Comparison of ENCODE assay signal across 25 cellular contexts in genomic region chr4:110190249-110190648, GRCh38.
"Had no signal": no experiment of that assay in that cellular context is flagged by ENCODE, and none has a peak within 500 bp of the region (broad histone marks: within the 10 kb centered on the region; RNA-seq: fewer than 3 reads in every experiment).

No MANE protein-coding gene starts in this region.

- FAIRE-seq: astrocyte, islet of Langerhans had no signal

- H3K4me1 ChIP-seq: thyroid gland had no signal

- H3K9me3 ChIP-seq: gastroesophageal sphincter, ovary, prostate gland, thyroid gland, upper lobe of right lung had no signal

- DNase-seq: activated CD4-positive, alpha-beta memory T cell treated with anti-CD3 and anti-CD28 coated beads, Interleukin-2, amount 10 ng/mL, durations not matched to agents 7 days and 5 days; activated CD4-positive, alpha-beta T cell treated with anti-CD3 and anti-CD28 coated beads for 4 hours; activated CD4-positive, CD25-positive, alpha-beta regulatory T cell; activated CD8-positive, alpha-beta memory T cell treated with anti-CD3 and anti-CD28 coated beads, Interleukin-2, amount 10 ng/mL, durations not matched to agents 7 days and 5 days; activated gamma-delta T cell treated with Interleukin-2 at 50 U/mL for 16 hours; cerebellar nuclear complex; head of caudate nucleus; hypothalamus; left cardiac atrium; ovary; stimulated activated CD4-positive, alpha-beta T cell treated with anti-CD3 and anti-CD28 coated beads, Interleukin-12 subunit alpha, Interleukin-12 subunit beta, amount 100 ng/mL, for 4 hours; stimulated activated CD4-positive, alpha-beta T cell treated with anti-CD3 and anti-CD28 coated beads, Interleukin-4, amount 100 ng/mL, for 4 hours; stimulated activated naive CD8-positive, alpha-beta T cell treated with anti-CD3 and anti-CD28 coated beads, Interleukin-15, Interleukin-2, amounts not matched to agents 100 U/mL and 50 U/mL, for 24 hours; substantia nigra; SW 1271; T-helper 17 cell; thyroid gland; upper lobe of right lung had no signal

- ATAC-seq: activated CD8-positive, alpha-beta memory T cell treated with anti-CD3 and anti-CD28 coated beads, Interleukin-2, amount 10 ng/mL, durations not matched to agents 7 days and 5 days; gastroesophageal sphincter; left cardiac atrium; natural killer cell treated with Interleukin-12 subunit alpha and Interleukin-12 subunit beta and Interleukin-15 and Interleukin-18, amount 100 ng/mL, for 72 hours; stimulated activated naive CD8-positive, alpha-beta T cell treated with anti-CD3 and anti-CD28 coated beads, Interleukin-15, Interleukin-2, amounts not matched to agents 100 U/mL and 50 U/mL, for 24 hours; T-helper 17 cell; upper lobe of right lung had no signal

- H3K4me3 ChIP-seq: coronary artery, gastroesophageal sphincter, ovary, prostate gland, thyroid gland, upper lobe of right lung had no signal

- H3K27ac ChIP-seq: coronary artery, epithelial cell of prostate, gastroesophageal sphincter, ovary, prostate gland, thyroid gland, upper lobe of right lung had no signal
